ENCODE assay signal across 10 cellular contexts in genomic region chr12:50927356-50927755, GRCh38. TPM values are rescaled to one million over a fixed set of nuclear protein-coding genes. Genes with fewer than 3 reads are reported as not detected.
DNase-seq lines count a peak whose midpoint lies in the region; ATAC-seq and TF ChIP-seq lines count a peak whose summit lies in the region.
"Had no signal": no experiment of that assay in that cellular context is flagged by ENCODE, and none has a peak within 500 bp of the region (broad histone marks: within the 10 kb centered on the region; RNA-seq: fewer than 3 reads in every experiment).

No MANE protein-coding gene starts in this region.

- H3K79me1 ChIP-seq in mesendoderm (ENCODE audit: low read length), result no peaks in the 10 kb centered on the region

- H3K4me3 Mint-ChIP-seq in stimulated activated memory B cell treated with anti-CD40 and anti-IgM and Interleukin-4, amounts not matched to agents 10 μg/mL and 1 μg/mL and 100 μg/mL, for 72 hours, result peak overlapping the region; percentile 97
- no peak overlapping the region for H3K4me3 Mint-ChIP-seq in CD4-positive, alpha-beta memory T cell

- no peaks in the 10 kb centered on the region for H3K9me3 ChIP-seq in ascending aorta
- H3K9me3 ChIP-seq in liver (ENCODE audit: control insufficient read depth in 4 of 4, low read length in 3 of 4), result no peaks in the 10 kb centered on the region
- H3K9me3 ChIP-seq in CD4-positive, alpha-beta memory T cell (ENCODE audit: control insufficient read depth in 1 of 2, low read length in 2 of 2), result no peaks in the 10 kb centered on the region

- H2BK5ac ChIP-seq in mesendoderm (ENCODE audit: low read length), result no peak overlapping the region

- CTCF ChIA-PET in CD4-positive, alpha-beta memory T cell (lab: Charles Lee; ENCODE audit: partially characterized antibody), result no interaction called here

- H3K9me3 Mint-ChIP-seq in stimulated activated memory B cell treated with anti-CD40 and anti-IgM and Interleukin-4, amounts not matched to agents 10 μg/mL and 1 μg/mL and 100 μg/mL, for 72 hours, result no peaks in the 10 kb centered on the region
- no peaks in the 10 kb centered on the region for H3K9me3 Mint-ChIP-seq in CD4-positive, alpha-beta memory T cell
- H3K9me3 Mint-ChIP-seq: activated naive CD4-positive, alpha-beta T cell treated with anti-CD3 and anti-CD28 coated beads, Interleukin-2, amount 50 U/mL, for 72 hours had no signal

- H3K36me3 Mint-ChIP-seq in stimulated activated memory B cell treated with anti-CD40 and anti-IgM and Interleukin-4, amounts not matched to agents 10 μg/mL and 1 μg/mL and 100 μg/mL, for 72 hours, result peaks cover 15% of the 10 kb centered on the region
- no peaks in the 10 kb centered on the region for H3K36me3 Mint-ChIP-seq in CD4-positive, alpha-beta memory T cell
- H3K36me3 Mint-ChIP-seq: activated naive CD4-positive, alpha-beta T cell treated with anti-CD3 and anti-CD28 coated beads, Interleukin-2, amount 50 U/mL, for 72 hours had no signal

- POLR2A ChIA-PET in CD4-positive, alpha-beta memory T cell (lab: Charles Lee; ENCODE audit: partially characterized antibody), result no interaction called here

- no peak overlapping the region for H2BK120ac ChIP-seq in mesendoderm (ENCODE audit: low read depth, low read length)

- H3K27me3 Mint-ChIP-seq in stimulated activated memory B cell treated with anti-CD40 and anti-IgM and Interleukin-4, amounts not matched to agents 10 μg/mL and 1 μg/mL and 100 μg/mL, for 72 hours, result no peaks in the 10 kb centered on the region
- H3K27me3 Mint-ChIP-seq in CD4-positive, alpha-beta memory T cell, result no peaks in the 10 kb centered on the region

- no peak overlapping the region for H4K8ac ChIP-seq in mesendoderm (ENCODE audit: low read depth, low read length)

- no peak overlapping the region for H2AK5ac ChIP-seq in mesendoderm (ENCODE audit: low read length)

- no peaks in the 10 kb centered on the region for H3K79me2 ChIP-seq in mesendoderm (ENCODE audit: control insufficient read depth, insufficient read depth, low read length)

- H3K4ac ChIP-seq in mesendoderm (ENCODE audit: low read depth, low read length), result no peak overlapping the region

- H3K18ac ChIP-seq in mesendoderm (ENCODE audit: low read length), result no peak overlapping the region

- peak overlapping the region; percentile 43 to 79 for H3K27ac ChIP-seq in ascending aorta
- H3K27ac ChIP-seq in liver (ENCODE audit: low read depth in 1 of 2, low read length in 2 of 2), result peak overlapping the region; percentile 68 to 69
- H3K27ac ChIP-seq in CD4-positive, alpha-beta memory T cell (ENCODE audit: low read depth, low read length), result no peak overlapping the region
- no peak overlapping the region for H3K27ac ChIP-seq in mesendoderm (ENCODE audit: low read depth, low read length)

- intact Hi-C loops in ascending aorta (cut with DNase I), result loop anchor here (10.0 kb wide), 1 partner anchor 287 kb away; the partner anchor contains the start of gene POU6F1
- intact Hi-C loops in CD4-positive, alpha-beta memory T cell (cut with micrococcal nuclease), result no loop called here

- no peak overlapping the region for H3K4me2 ChIP-seq in mesendoderm (ENCODE audit: low read length)

- H3K4me3 ChIP-seq in GM12865 (ENCODE audit: low read depth, low read length), result peak overlapping the region; percentile 22
- H3K4me3 ChIP-seq in ascending aorta, result peak overlapping the region; percentile 75 to 80
- H3K4me3 ChIP-seq in liver (ENCODE audit: low read depth in 1 of 3, low read length in 3 of 3), result peak overlapping the region; percentile 63 to 100 (median 90)
- no peak overlapping the region for H3K4me3 ChIP-seq in CD4-positive, alpha-beta memory T cell (ENCODE audit: low read length in 2 of 2)
- H3K4me3 ChIP-seq in mesendoderm (ENCODE audit: low read length), result no peak overlapping the region

- 13% methylated on average over 2 of the region's 2 CpGs for WGBS in liver
- WGBS in mesendoderm (ENCODE audit: extremely low coverage, insufficient coverage, low lambda C conversion rate), result no CpG with 5 or more reads among the region's 2 CpGs

- no peak for TF ChIP-seq RAD21 in liver (IDR thresholded peaks at IDR 0.05)

- no peak overlapping the region for H2BK15ac ChIP-seq in mesendoderm (replicated peaks; ENCODE audit: low read depth)

- peaks cover 68% of the 10 kb centered on the region for H3K4me1 Mint-ChIP-seq in stimulated activated memory B cell treated with anti-CD40 and anti-IgM and Interleukin-4, amounts not matched to agents 10 μg/mL and 1 μg/mL and 100 μg/mL, for 72 hours
- peaks cover 5 to 11% (median 6%) of the 10 kb centered on the region in 4 donors for H3K4me1 Mint-ChIP-seq in CD4-positive, alpha-beta memory T cell

- H3K27ac Mint-ChIP-seq in stimulated activated memory B cell treated with anti-CD40 and anti-IgM and Interleukin-4, amounts not matched to agents 10 μg/mL and 1 μg/mL and 100 μg/mL, for 72 hours, result peak overlapping the region; percentile 99
- no peak overlapping the region for H3K27ac Mint-ChIP-seq in CD4-positive, alpha-beta memory T cell

- TF ChIP-seq CTCF in GM12865 (IDR thresholded peaks at IDR 0.05; ENCODE audit: insufficient read depth, low read depth, low read length, missing control alignments) (no peak), ascending aorta (IDR thresholded peaks at IDR 0.05) (no peak), liver (IDR thresholded peaks at IDR 0.05; ENCODE audit: low read depth, low read length, missing input control) (no peak), GM13976 (IDR thresholded peaks at IDR 0.05; ENCODE audit: borderline replicate concordance, control extremely low read depth, extremely low read depth, insufficient read depth, missing control alignments) (no peak)

- H3K36me3 ChIP-seq in ascending aorta (peaks cover 25 to 26% of the 10 kb centered on the region in 2 donors), liver (ENCODE audit: control insufficient read depth in 4 of 4, insufficient read depth in 3 of 4, low read depth in 1 of 4, low read length in 3 of 4) (peaks cover 0 to 4% (median 1%) of the 10 kb centered on the region in 4 donors), mesendoderm (ENCODE audit: control insufficient read depth, insufficient read depth, low read length) (no peaks in the 10 kb centered on the region)
- H3K36me3 ChIP-seq in CD4-positive, alpha-beta memory T cell (ENCODE audit: insufficient read depth, low read length), result no peaks in the 10 kb centered on the region

- no peak overlapping the region for H3K56ac ChIP-seq in mesendoderm (ENCODE audit: low read length)

- in situ Hi-C loops in GM13976 (cut with MboI; ENCODE audit: low sequenced_read_pairs, unreplicated experiment), result no loop called here

- DNase-seq in GM12865 (ENCODE audit: low read depth) (no peak), ascending aorta (ENCODE audit: low spot score in 2 of 2) (no peak), mesendoderm (no peak), GM13976 (ENCODE audit: low spot score) (no peak)
- DNase-seq in CD4-positive, alpha-beta memory T cell, result no peak
- DNase-seq: NCI-H2171 treated with DMSO at 0.1 percent for 48 hours had no signal

- H4K5ac ChIP-seq in mesendoderm (ENCODE audit: low read length), result no peak overlapping the region

- no peak for ATAC-seq in stimulated activated memory B cell treated with anti-CD40 and anti-IgM and Interleukin-4, amounts not matched to agents 10 μg/mL and 1 μg/mL and 100 μg/mL, for 72 hours
- no peak for ATAC-seq in HG03139 (IDR thresholded peaks at IDR 0.05; ENCODE audit: unreplicated experiment)
- ATAC-seq: activated naive CD4-positive, alpha-beta T cell treated with anti-CD3 and anti-CD28 coated beads, Interleukin-2, amount 50 U/mL, for 72 hours had no signal

- H3K27me3 ChIP-seq in ascending aorta (no peaks in the 10 kb centered on the region), liver (ENCODE audit: control insufficient read depth in 4 of 4, insufficient read depth in 4 of 4, low read length in 3 of 4) (no peaks in the 10 kb centered on the region), mesendoderm (ENCODE audit: insufficient read depth, low read length, poor library complexity) (no peaks in the 10 kb centered on the region)
- H3K27me3 ChIP-seq in CD4-positive, alpha-beta memory T cell (ENCODE audit: insufficient read depth, low read length), result no peaks in the 10 kb centered on the region

- H3K23ac ChIP-seq in mesendoderm (ENCODE audit: low read length), result no peak overlapping the region

- H3K4me1 ChIP-seq in ascending aorta, result peaks cover 0 to 20% of the 10 kb centered on the region in 2 donors
- H3K4me1 ChIP-seq in liver (ENCODE audit: control insufficient read depth in 4 of 4, insufficient read depth in 4 of 4, low read length in 3 of 4), result peaks cover 8 to 66% (median 52%) of the 10 kb centered on the region in 4 donors
- peaks cover 9% of the 10 kb centered on the region for H3K4me1 ChIP-seq in CD4-positive, alpha-beta memory T cell (ENCODE audit: insufficient read depth, low read length)
- peaks cover 4% of the 10 kb centered on the region for H3K4me1 ChIP-seq in mesendoderm (ENCODE audit: control insufficient read depth, low read depth, low read length)

- H3K9ac ChIP-seq in liver (ENCODE audit: low read depth in 1 of 2, low read length in 2 of 2) (peak overlapping the region; percentile 10 to 99), mesendoderm (ENCODE audit: low read length) (no peak overlapping the region)

TF ChIP-seq in liver, 16 proteins besides CTCF, POLR2A, EP300 and RAD21 (continues in another document):
- TF ChIP-seq FOXA1 (IDR thresholded peaks at IDR 0.05), result no peak
- TF ChIP-seq HNF4A (conservative IDR thresholded peaks at IDR 0.05), result peak in 1 of 2 donors; percentile 19
- no peak for TF ChIP-seq NR2F2 (IDR thresholded peaks at IDR 0.05)
- no peak for TF ChIP-seq HNF4G (IDR thresholded peaks at IDR 0.05)
- no peak for TF ChIP-seq JUND (IDR thresholded peaks at IDR 0.05)

RNA-seq across cellular contexts. Expression of gene HIGD1C, which starts 25.0 kb away (rescaled TPM):
- total RNA-seq in ascending aorta, result not detected
- not detected for total RNA-seq in liver
- not detected for polyA plus RNA-seq in liver
- not detected for total RNA-seq in CD4-positive, alpha-beta memory T cell
- polyA plus RNA-seq in CD4-positive, alpha-beta memory T cell, result not detected
- polyA plus RNA-seq in mesendoderm (2013, experiment 1 of 2), result not detected
- polyA plus RNA-seq in mesendoderm (2013, experiment 2 of 2), result not detected
- total RNA-seq: activated naive CD4-positive, alpha-beta T cell treated with anti-CD3 and anti-CD28 coated beads, Interleukin-2, amount 50 U/mL, for 72 hours had no signal

Comparison
In these comparisons a context has a peak if more than half of its experiments do, and no peak if none do; other contexts are left out.
1. H3K4me3 ChIP-seq: peak in GM12865 (single experiment), ascending aorta (2 of 2) and liver (3 of 3); none in CD4-positive, alpha-beta memory T cell (0 of 2) and mesendoderm (single experiment).
2. H3K27ac ChIP-seq: peak in ascending aorta (2 of 2) and liver (2 of 2); none in CD4-positive, alpha-beta memory T cell (single experiment) and mesendoderm (single experiment).